34 cellular contexts compared by ENCODE assay signal in genomic region chr11:45399166-45399565, GRCh38.
"Had no signal": no experiment of that assay in that cellular context is flagged by ENCODE, and none has a peak within 500 bp of the region (broad histone marks: within the 10 kb centered on the region; RNA-seq: fewer than 3 reads in every experiment).

No MANE protein-coding gene starts in this region.

- H3K4me3 ChIP-seq: dorsolateral prefrontal cortex, gastrocnemius medialis, hepatocyte, mucosa of descending colon, ovary, prostate gland, sigmoid colon, thoracic aorta had no signal

- H3K27me3 ChIP-seq: brain microvascular endothelial cell, hepatocyte, ovary had no signal

- ATAC-seq: activated CD4-positive, CD25-positive, alpha-beta regulatory T cell treated with anti-CD3 and anti-CD28 coated beads, Interleukin-2, amount 50 U/mL, for 24 hours; gastrocnemius medialis; left cardiac atrium; left ventricle myocardium superior; mucosa of descending colon; natural killer cell treated with Interleukin-12 subunit alpha and Interleukin-12 subunit beta and Interleukin-15 and Interleukin-18, amount 100 ng/mL, for 72 hours; stimulated activated effector memory CD8-positive, alpha-beta T cell treated with anti-CD3 and anti-CD28 coated beads, Interleukin-12 subunit alpha, Interleukin-12 subunit beta, amount 100 ng/mL, for 72 hours had no signal

- H2AFZ ChIP-seq: hepatocyte had no signal

- FAIRE-seq: astrocyte, colon, small intestine, TTC549 had no signal

- H3K27ac ChIP-seq: brain microvascular endothelial cell, dorsolateral prefrontal cortex, gastrocnemius medialis, hepatocyte, neutrophil, ovary, prostate gland, sigmoid colon, thoracic aorta, WERI-Rb-1 had no signal

- H3K4me1 ChIP-seq: gastrocnemius medialis, prostate gland, sigmoid colon had no signal

- H3K36me3 ChIP-seq: brain microvascular endothelial cell, gastrocnemius medialis, neutrophil, ovary, prostate gland, sigmoid colon, thoracic aorta, WERI-Rb-1 had no signal

- DNase-seq: activated CD4-positive, alpha-beta T cell treated with anti-CD3 and anti-CD28 coated beads for 48 hours; activated CD4-positive, alpha-beta T cell treated with anti-CD3 and anti-CD28 coated beads, Interleukin-2, amount 50 U/mL, for 48 hours; activated CD8-positive, alpha-beta memory T cell treated with anti-CD3 and anti-CD28 coated beads for 24 hours; activated gamma-delta T cell; activated naive CD4-positive, alpha-beta T cell treated with anti-CD3 and anti-CD28 coated beads, Interleukin-2, amount 10 ng/mL, durations not matched to agents 7 days and 5 days; activated naive CD8-positive, alpha-beta T cell treated with anti-CD3 and anti-CD28 coated beads, Interleukin-2, amount 10 ng/mL, durations not matched to agents 7 days and 5 days; brain microvascular endothelial cell; caudate nucleus; effector memory CD4-positive, alpha-beta T cell; erythroblast; gastrocnemius medialis; glutamatergic neuron; islet precursor cell; left cardiac atrium; left ventricle myocardium superior; mucosa of descending colon; retina; sigmoid colon; small intestine; stimulated activated CD4-positive, alpha-beta T cell treated with anti-CD3 and anti-CD28 coated beads, Interleukin-4, amount 100 ng/mL, for 24 hours; T-helper 9 cell; WERI-Rb-1 had no signal

- H3K9me3 ChIP-seq: gastrocnemius medialis, mucosa of descending colon, neutrophil, ovary, prostate gland, sigmoid colon, thoracic aorta had no signal

- H3K79me2 ChIP-seq: hepatocyte had no signal

- H3K4me2 ChIP-seq: hepatocyte had no signal
